ENCODE assay signal across 8 cellular contexts in the genomic region with DNA sequence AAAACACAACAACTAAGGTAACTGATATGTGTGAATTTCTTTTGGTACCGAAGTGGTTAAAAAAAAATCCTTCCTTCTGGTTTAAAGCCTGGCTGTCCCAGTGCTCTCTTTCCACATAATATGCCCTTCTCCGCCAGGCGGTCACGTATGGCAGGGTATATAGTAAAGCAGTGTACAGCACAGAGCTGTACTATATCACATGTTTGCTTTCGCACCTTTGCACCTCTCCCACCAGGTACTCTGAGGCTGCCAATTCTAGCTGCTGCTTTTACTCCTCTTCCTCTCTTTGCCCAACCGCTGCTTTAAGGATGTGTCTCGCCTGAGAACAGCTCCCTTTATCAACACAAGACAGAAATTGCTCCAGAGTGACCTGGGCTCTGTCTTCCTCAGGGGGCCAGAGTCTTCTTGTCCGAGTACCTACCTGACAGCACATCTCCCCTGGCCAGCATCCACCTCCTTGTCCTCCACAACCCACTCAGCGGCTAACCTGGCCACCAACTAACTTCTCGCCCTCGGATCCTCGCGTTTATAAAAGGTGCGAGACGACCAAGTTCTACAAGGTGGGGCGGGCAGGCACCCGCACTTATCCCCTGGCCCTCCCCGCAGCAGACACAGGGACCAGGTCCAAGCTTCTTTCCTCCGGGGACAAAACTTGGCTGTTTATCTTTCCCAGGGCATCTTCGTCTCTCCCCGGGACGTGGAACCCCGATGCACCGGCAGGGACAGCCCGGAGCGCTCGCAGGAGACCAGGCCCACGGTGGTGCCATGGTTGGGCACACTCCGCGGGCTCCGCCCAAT. TPM values are rescaled to one million over a fixed set of nuclear protein-coding genes. Genes with fewer than 3 reads are reported as not detected.
A peak's percentile ranks its signal among the peaks of the same experiment; 100 is the strongest.
DNase-seq lines count a peak whose midpoint lies in the region; ATAC-seq and TF ChIP-seq lines count a peak whose summit lies in the region.

No MANE protein-coding gene starts in this region.

- H3K4me3 ChIP-seq in mononuclear cell (ENCODE audit: low read length) = peak overlapping the region; percentile 38
- H3K4me3 ChIP-seq in vagina = peak overlapping the region; percentile 53 to 70

- peak overlapping the region; percentile 71 for H3K27ac Mint-ChIP-seq in central memory CD8-positive, alpha-beta T cell (ENCODE audit: low read depth)

- H3K9me3 ChIP-seq in mononuclear cell (ENCODE audit: low read depth, low read length) (no peaks in the 10 kb centered on the region), vagina (no peaks in the 10 kb centered on the region)

- H3K4me1 Mint-ChIP-seq in central memory CD8-positive, alpha-beta T cell = peaks cover 46% of the 10 kb centered on the region

- H3K9me3 Mint-ChIP-seq in central memory CD8-positive, alpha-beta T cell = no peaks in the 10 kb centered on the region

- peak overlapping the region; percentile 79 for H3K4me3 Mint-ChIP-seq in central memory CD8-positive, alpha-beta T cell

- TF ChIP-seq CTCF in vagina (IDR thresholded peaks at IDR 0.05) = no peak

- H3K4me1 ChIP-seq in mononuclear cell (ENCODE audit: insufficient read depth, low read length) (peaks cover 24% of the 10 kb centered on the region), vagina (peaks cover 9% of the 10 kb centered on the region)

- peak; percentile 15 for DNase-seq in stimulated activated CD4-positive, alpha-beta T cell treated with anti-CD3 and anti-CD28 coated beads, Interleukin-4, amount 100 ng/mL, for 1 hour
- no peak for DNase-seq in stimulated activated CD4-positive, alpha-beta T cell treated with anti-CD3 and anti-CD28 coated beads, Interleukin-15, amount 100 ng/mL, for 24 hours
- no peak for DNase-seq in central memory CD8-positive, alpha-beta T cell (ENCODE audit: low spot score in 2 of 2)
- no peak for DNase-seq in vagina (ENCODE audit: extremely low spot score in 2 of 2)
- DNase-seq in AG08396 (ENCODE audit: low spot score) = no peak
- DNase-seq in H4 (ENCODE audit: low spot score) = no peak
- no peak for DNase-seq in ACHN

- H3K27me3 ChIP-seq in mononuclear cell (ENCODE audit: insufficient read depth, low read length) = peaks cover 36% of the 10 kb centered on the region
- H3K27me3 ChIP-seq in vagina = no peaks in the 10 kb centered on the region

- intact Hi-C loops in vagina (cut with DNase I) = no loop called here

- H3K27me3 Mint-ChIP-seq in central memory CD8-positive, alpha-beta T cell = peaks cover 26% of the 10 kb centered on the region

- H3K36me3 ChIP-seq in vagina = no peaks in the 10 kb centered on the region

- no peak for TF ChIP-seq POLR2A in vagina (IDR thresholded peaks at IDR 0.05)

- peaks cover 10% of the 10 kb centered on the region for H3K36me3 Mint-ChIP-seq in central memory CD8-positive, alpha-beta T cell (ENCODE audit: insufficient read depth)

- H3K27ac ChIP-seq in vagina = no peak overlapping the region

- in situ Hi-C loops in ACHN (cut with HindIII; ENCODE audit: low pct_ligation_motif_present, low pct_unique_long_range_greater_than_20kb, low sequenced_read_pairs) = no loop called here

- ATAC-seq in central memory CD8-positive, alpha-beta T cell (replicated peaks; ENCODE audit: extremely low read depth, poor library complexity, severe bottlenecking) = peak; percentile 33

RNA-seq across cellular contexts. Expression of gene COLGALT2, which starts 1.6 kb away (rescaled TPM):
- total RNA-seq in mononuclear cell (0.84 TPM), vagina (2.2 TPM)
- 0.64 and 1.9 TPM in 2 replicates for total RNA-seq in H4 (2014; rRNA removed; shearing (Covaris generic))

RNA-seq across cellular contexts. Expression of gene TSEN15, which starts 15.6 kb away (rescaled TPM):
- 23.2 TPM for total RNA-seq in mononuclear cell
- 18.4 TPM for total RNA-seq in vagina
- total RNA-seq in H4 (2014; rRNA removed; shearing (Covaris generic)) = 80.7 and 88.1 TPM in 2 replicates
